19 cellular contexts compared by ENCODE assay signal in the genomic region with DNA sequence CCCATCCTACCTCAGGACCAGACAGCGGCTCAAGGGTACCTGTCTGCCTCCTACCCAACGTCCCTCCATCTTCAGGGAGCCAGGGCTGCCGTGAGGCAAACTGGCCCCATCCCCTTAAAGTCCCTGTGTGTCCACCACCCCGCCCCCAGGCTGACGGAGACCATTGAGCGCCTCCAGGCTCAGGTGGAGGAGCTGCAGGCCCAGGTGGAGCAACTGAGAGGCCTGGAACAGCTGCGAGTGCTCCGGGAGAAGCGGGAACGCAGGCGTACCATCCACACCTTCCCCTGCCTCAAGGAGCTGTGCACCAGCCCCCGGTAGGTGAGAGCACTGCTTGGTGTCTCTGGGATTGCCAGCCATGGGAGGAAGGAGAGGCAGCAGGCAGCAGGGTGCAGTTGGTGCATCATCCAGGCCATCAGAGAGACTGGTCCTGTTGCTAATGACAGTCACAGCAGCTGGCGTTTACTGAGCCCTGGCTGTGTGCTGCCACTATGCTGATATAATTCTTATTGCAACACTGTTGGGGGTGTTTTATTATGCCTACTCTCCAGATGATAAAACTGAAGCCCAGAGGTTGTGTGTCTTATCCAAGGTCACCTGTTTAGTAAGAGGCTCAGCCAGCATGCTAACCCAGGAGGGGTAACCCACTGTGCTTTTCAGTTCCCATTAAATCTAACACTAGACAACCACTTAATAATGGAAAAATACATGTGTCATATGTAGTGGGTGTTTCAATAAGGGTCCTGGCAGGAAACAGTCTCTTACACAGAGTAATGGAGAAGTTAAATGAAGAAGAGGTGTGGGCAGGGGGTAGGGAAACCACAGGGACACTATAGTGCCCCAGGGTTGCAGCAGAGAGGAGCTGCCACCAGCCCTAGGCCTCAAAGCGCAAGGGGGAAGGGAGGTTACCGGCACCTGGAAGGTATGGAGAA.
"Had no signal": no experiment of that assay in that cellular context is flagged by ENCODE, and none has a peak within 500 bp of the region (broad histone marks: within the 10 kb centered on the region; RNA-seq: fewer than 3 reads in every experiment).

No MANE protein-coding gene starts in this region.

- H3K4me1 ChIP-seq: ascending aorta, spleen, tibial nerve, uterus had no signal

- H3K36me3 ChIP-seq: uterus had no signal

- H3K9me3 Mint-ChIP-seq: activated CD4-positive, alpha-beta memory T cell treated with anti-CD3 and anti-CD28 coated beads, Interleukin-2, amount 10 ng/mL, durations not matched to agents 7 days and 5 days; activated naive CD4-positive, alpha-beta T cell treated with anti-CD3 and anti-CD28 coated beads, Interleukin-2, amount 10 ng/mL, durations not matched to agents 7 days and 5 days; activated T-cell treated with anti-CD3 and anti-CD28 coated beads, Interleukin-2, amount 50 U/mL, for 4 hours; immature natural killer cell; neural crest cell had no signal

- H3K4me1 Mint-ChIP-seq: neural crest cell had no signal

- H3K27me3 ChIP-seq: ascending aorta, spleen, tibial nerve, uterus had no signal

- H3K4me3 ChIP-seq: ascending aorta, spleen, tibial nerve, uterus had no signal

- H3K9me3 ChIP-seq: ascending aorta, spleen, tibial nerve, uterus had no signal

- DNase-seq: activated CD4-positive, alpha-beta memory T cell treated with anti-CD3 and anti-CD28 coated beads, Interleukin-2, amount 10 ng/mL, durations not matched to agents 7 days and 5 days; activated CD4-positive, alpha-beta T cell treated with anti-CD3 and anti-CD28 coated beads for 48 hours; activated CD4-positive, CD25-positive, alpha-beta regulatory T cell; activated effector memory CD4-positive, alpha-beta T cell treated with Interleukin-2 at 50 U/mL for 16 hours; activated naive CD4-positive, alpha-beta T cell treated with anti-CD3 and anti-CD28 coated beads, Interleukin-2, amount 10 ng/mL, durations not matched to agents 7 days and 5 days; activated T-cell treated with anti-CD3 and anti-CD28 coated beads, Interleukin-2, amount 50 U/mL, for 4 hours; cerebellar nuclear complex; effector CD8-positive, alpha-beta T cell; immature natural killer cell; left ventricle myocardium superior; retina; spleen; stimulated activated CD4-positive, alpha-beta T cell treated with anti-CD3 and anti-CD28 coated beads, Interleukin-4, amount 100 ng/mL, for 4 hours; stimulated activated naive CD4-positive, alpha-beta T cell; T-helper 9 cell; uterus had no signal

- H3K4me3 Mint-ChIP-seq: activated CD4-positive, alpha-beta memory T cell treated with anti-CD3 and anti-CD28 coated beads, Interleukin-2, amount 10 ng/mL, durations not matched to agents 7 days and 5 days; activated naive CD4-positive, alpha-beta T cell treated with anti-CD3 and anti-CD28 coated beads, Interleukin-2, amount 10 ng/mL, durations not matched to agents 7 days and 5 days; activated T-cell treated with anti-CD3 and anti-CD28 coated beads, Interleukin-2, amount 50 U/mL, for 4 hours; immature natural killer cell; neural crest cell had no signal

- H3K27ac ChIP-seq: ascending aorta, spleen, tibial nerve, uterus had no signal

- H3K36me3 Mint-ChIP-seq: activated naive CD4-positive, alpha-beta T cell treated with anti-CD3 and anti-CD28 coated beads, Interleukin-2, amount 10 ng/mL, durations not matched to agents 7 days and 5 days; immature natural killer cell had no signal

- ATAC-seq: activated T-cell treated with anti-CD3 and anti-CD28 coated beads, Interleukin-2, amount 50 U/mL, for 4 hours; left ventricle myocardium superior had no signal

- H3K27ac Mint-ChIP-seq: activated CD4-positive, alpha-beta memory T cell treated with anti-CD3 and anti-CD28 coated beads, Interleukin-2, amount 10 ng/mL, durations not matched to agents 7 days and 5 days; activated naive CD4-positive, alpha-beta T cell treated with anti-CD3 and anti-CD28 coated beads, Interleukin-2, amount 10 ng/mL, durations not matched to agents 7 days and 5 days had no signal
